17 cellular contexts compared by ENCODE assay signal in genomic region chr12:24231298-24231697, GRCh38.
DNase-seq lines count a peak whose midpoint lies in the region; ATAC-seq, FAIRE-seq and TF ChIP-seq lines count a peak whose summit lies in the region.
"Had no signal": no experiment of that assay in that cellular context is flagged by ENCODE, and none has a peak within 500 bp of the region (broad histone marks: within the 10 kb centered on the region; RNA-seq: fewer than 3 reads in every experiment).

No MANE protein-coding gene starts in this region.

- no peak for TF ChIP-seq POLR2A in GM12892 (IDR thresholded peaks at IDR 0.05; ENCODE audit: low read depth, low read length)

- ATAC-seq in GM19452 (IDR thresholded peaks at IDR 0.05; ENCODE audit: unreplicated experiment), result peak; percentile 87
- ATAC-seq in HG02759 (IDR thresholded peaks at IDR 0.05; ENCODE audit: unreplicated experiment), result peak; percentile 61
- ATAC-seq in HG03432 (IDR thresholded peaks at IDR 0.05; ENCODE audit: unreplicated experiment), result peak; percentile 76
- ATAC-seq in GM21723 (IDR thresholded peaks at IDR 0.05; ENCODE audit: unreplicated experiment), result no peak
- no peak for ATAC-seq in activated CD4-positive, CD25-positive, alpha-beta regulatory T cell treated with anti-CD3 and anti-CD28 coated beads, Interleukin-2, amount 50 U/mL, for 24 hours
- ATAC-seq: heart left ventricle; stimulated activated naive B cell treated with anti-CD40 and anti-IgM and Interleukin-4, amounts not matched to agents 10 μg/mL and 1 μg/mL and 100 μg/mL, for 72 hours had no signal

- DNase-seq in GM18507 (ENCODE audit: extremely low spot score, insufficient read length, low read depth), result peak; percentile 7
- DNase-seq in GM12892 (ENCODE audit: insufficient read length), result no peak
- DNase-seq in activated CD8-positive, alpha-beta memory T cell treated with anti-CD3 and anti-CD28 coated beads, Interleukin-2, amount 50 U/mL, for 48 hours, result no peak
- DNase-seq: activated B cell treated with CpG ODN at 0.5 μM for 24 hours; activated naive CD4-positive, alpha-beta T cell treated with anti-CD3 and anti-CD28 coated beads for 36 hours; heart left ventricle; kidney; NCI-H2081; RPMI8226; stimulated activated naive B cell treated with anti-CD40 and anti-IgM and Interleukin-4, amounts not matched to agents 10 μg/mL and 1 μg/mL and 100 μg/mL, for 72 hours; T-helper 1 cell had no signal

- FAIRE-seq in GM18507 (lab: Jason Lieb, UNC), result peak; percentile 87
- no peak for FAIRE-seq in GM12892 (lab: Jason Lieb, UNC)
- FAIRE-seq: HTR-8/SVneo, kidney had no signal

Comparison
In these comparisons a context has a peak if more than half of its experiments do, and no peak if none do; other contexts are left out.
1. ATAC-seq: peak in GM19452 (single experiment), HG02759 (single experiment) and HG03432 (single experiment); none in GM21723 (single experiment) and activated CD4-positive, CD25-positive, alpha-beta regulatory T cell treated with anti-CD3 and anti-CD28 coated beads, Interleukin-2, amount 50 U/mL, for 24 hours (0 of 2).